Comparison of ENCODE assay signal across 8 cellular contexts in genomic region chr12:101280006-101280505, GRCh38. TPM values are rescaled to one million over a fixed set of nuclear protein-coding genes. Genes with fewer than 3 reads are reported as not detected.
A peak's percentile ranks its signal among the peaks of the same experiment; 100 is the strongest.
DNase-seq lines count a peak whose midpoint lies in the region; ATAC-seq, FAIRE-seq and TF ChIP-seq lines count a peak whose summit lies in the region.

Gene UTP20, plus strand, starts transcription at chr12:101280105. Its CDS starts 178 bp downstream, at chr12:101280283.

- TF ChIP-seq CTCF in kidney (IDR thresholded peaks at IDR 0.05; ENCODE audit: borderline replicate concordance, extremely low read depth, insufficient read depth): no peak

- peak; percentile 70 for TF ChIP-seq POLR2A in GM19099 (IDR thresholded peaks at IDR 0.05; ENCODE audit: extremely low read depth, insufficient read length, low read depth)

- peak within 1 kb of the TSS; percentile 54 to 86 for H3K9ac ChIP-seq in kidney (ENCODE audit: low read length in 2 of 2)

- H3K4me1 ChIP-seq in kidney (ENCODE audit: control insufficient read depth in 1 of 2, insufficient read depth in 1 of 2, low read depth in 1 of 2, low read length in 2 of 2): no peaks in the 10 kb centered on the region

- H3K9me3 ChIP-seq in kidney (ENCODE audit: control insufficient read depth in 1 of 2, low read length in 2 of 2): no peaks in the 10 kb centered on the region

- no peak within 1 kb of the TSS for H3K27ac ChIP-seq in kidney (ENCODE audit: low read depth in 2 of 2, low read length in 2 of 2)

- H3K36me3 ChIP-seq in kidney (ENCODE audit: control insufficient read depth in 1 of 2, insufficient read depth in 2 of 2, low read length in 2 of 2): peaks cover 0 to 9% of the 10 kb centered on the region in 2 donors

- peak within 1 kb of the TSS; percentile 99 to 100 for H3K4me3 ChIP-seq in kidney (ENCODE audit: low read length in 2 of 2)

- intact Hi-C loops in kidney (cut with DNase I): no loop called here

- DNase-seq in AML-193 (lab: John Stamatoyannopoulos, UW) (peak; percentile 58 to 74), NCI-H510A (lab: John Stamatoyannopoulos, UW) (peak; percentile 29), cerebellum (ENCODE audit: low spot score) (peak; percentile 94), kidney (peak; percentile 97)
- DNase-seq in activated CD4-positive, CD25-positive, alpha-beta regulatory T cell treated with anti-CD3 and anti-CD28 coated beads, Interleukin-2, amount 50 U/mL, for 72 hours: peak; percentile 96
- peak; percentile 93 for DNase-seq in stimulated activated CD4-positive, alpha-beta T cell treated with anti-CD3 and anti-CD28 coated beads, Interleukin-15, amount 100 ng/mL, for 24 hours

- peak; percentile 13 for FAIRE-seq in kidney (lab: Jason Lieb, UNC)

- peak; percentile 94 for ATAC-seq in HG03378 (IDR thresholded peaks at IDR 0.05; ENCODE audit: unreplicated experiment)

RNA-seq across cellular contexts. Expression of gene UTP20, which starts in this region (rescaled TPM):
- total RNA-seq in cerebellum: 18.5 TPM
- total RNA-seq in kidney: 15.5 TPM
- polyA plus RNA-seq in kidney (ENCODE audit: insufficient read depth, low read depth, low replicate concordance): 2.5 TPM

Comparison
In these comparisons a context has a peak if more than half of its experiments do, and no peak if none do; other contexts are left out.
1. DNase-seq: peak in every context shown above with its lines; median percentile 97 in kidney; 96 in activated CD4-positive, CD25-positive, alpha-beta regulatory T cell treated with anti-CD3 and anti-CD28 coated beads, Interleukin-2, amount 50 U/mL, for 72 hours; 94 in cerebellum; 93 in stimulated activated CD4-positive, alpha-beta T cell treated with anti-CD3 and anti-CD28 coated beads, Interleukin-15, amount 100 ng/mL, for 24 hours; 66 in AML-193; 29 in NCI-H510A.